In genomic region chr5:54719384-54720306, GRCh38 we compare ENCODE assay signal across 10 cellular contexts.
DNase-seq lines count a peak whose midpoint lies in the region; ATAC-seq and TF ChIP-seq lines count a peak whose summit lies in the region.
"Had no signal": no experiment of that assay in that cellular context is flagged by ENCODE, and none has a peak within 500 bp of the region (broad histone marks: within the 10 kb centered on the region; RNA-seq: fewer than 3 reads in every experiment).

No MANE protein-coding gene starts in this region.

- H3K36me3 Mint-ChIP-seq in activated naive CD4-positive, alpha-beta T cell treated with anti-CD3 and anti-CD28 coated beads, Interleukin-2, amount 50 U/mL, for 72 hours: no peaks in the 10 kb centered on the region

- peak in 1 of 2 donors; percentile 8 for DNase-seq in activated naive CD4-positive, alpha-beta T cell treated with anti-CD3 and anti-CD28 coated beads, Interleukin-2, amount 50 U/mL, for 72 hours (ENCODE audit: low spot score in 2 of 2)
- no peak for DNase-seq in activated naive CD4-positive, alpha-beta T cell treated with anti-CD3 and anti-CD28 coated beads, Interleukin-2, amount 50 U/mL, for 16 hours
- peak; percentile 71 for DNase-seq in astrocyte of the cerebellum (ENCODE audit: low read depth)
- DNase-seq in right cardiac atrium: peak; percentile 45 to 81 (median 68)
- peak in 1 of 2 donors; percentile 70 for DNase-seq in tibial artery
- DNase-seq in SKM-1 treated with dmso at 0.1 percent for 144 hours (lab: John Stamatoyannopoulos, UW; ENCODE audit: unreplicated experiment): no peak
- DNase-seq in DMS79 (lab: John Stamatoyannopoulos, UW): no peak
- DNase-seq in SK-N-DZ (ENCODE audit: low spot score): no peak
- DNase-seq: activated naive CD4-positive, alpha-beta T cell had no signal

- in situ Hi-C loops in astrocyte of the cerebellum (cut with HindIII; ENCODE audit: low sequenced_read_pairs): no loop called here

- H3K27ac Mint-ChIP-seq in activated naive CD4-positive, alpha-beta T cell treated with anti-CD3 and anti-CD28 coated beads, Interleukin-2, amount 50 U/mL, for 72 hours: no peak overlapping the region

- WGBS in right cardiac atrium: 35% methylated on average over 7 of the region's 7 CpGs

- no peak overlapping the region for H3K4me3 ChIP-seq in astrocyte of the cerebellum (ENCODE audit: low read depth, low read length)
- no peak overlapping the region for H3K4me3 ChIP-seq in right cardiac atrium (ENCODE audit: low read length)
- H3K4me3 ChIP-seq in tibial artery: no peak overlapping the region

- H3K9me3 Mint-ChIP-seq in activated naive CD4-positive, alpha-beta T cell treated with anti-CD3 and anti-CD28 coated beads, Interleukin-2, amount 50 U/mL, for 72 hours: peaks cover 4 to 6% of the 10 kb centered on the region in 2 donors

- H3K4me1 ChIP-seq in right cardiac atrium (ENCODE audit: control insufficient read depth, insufficient read depth, low read length): peaks cover 9% of the 10 kb centered on the region
- H3K4me1 ChIP-seq in tibial artery: peaks cover 0 to 56% (median 19%) of the 10 kb centered on the region in 4 donors

- H3K36me3 ChIP-seq in tibial artery: no peaks in the 10 kb centered on the region

- H3K27me3 ChIP-seq in right cardiac atrium (ENCODE audit: control insufficient read depth, insufficient read depth): no peaks in the 10 kb centered on the region
- H3K27me3 ChIP-seq in tibial artery: no peaks in the 10 kb centered on the region

- TF ChIP-seq CTCF in astrocyte of the cerebellum (IDR thresholded peaks at IDR 0.05; ENCODE audit: low read depth, low read length, missing control alignments) (no peak), tibial artery (IDR thresholded peaks at IDR 0.05) (no peak)

- ATAC-seq in activated naive CD4-positive, alpha-beta T cell treated with anti-CD3 and anti-CD28 coated beads, Interleukin-2, amount 50 U/mL, for 72 hours: peak; percentile 65 to 76
- peak; percentile 76 to 80 for ATAC-seq in right cardiac atrium
- ATAC-seq: Panc1 had no signal

- H3K9me3 ChIP-seq in right cardiac atrium (ENCODE audit: control insufficient read depth, low read length): no peaks in the 10 kb centered on the region
- no peaks in the 10 kb centered on the region for H3K9me3 ChIP-seq in tibial artery

- intact Hi-C loops in right cardiac atrium (cut with DNase I) (no loop called here), tibial artery (cut with DNase I; ENCODE audit: low total_unique reads) (no loop called here)

- H3K27ac ChIP-seq in right cardiac atrium (ENCODE audit: low read length) (peak overlapping the region; percentile 36), tibial artery (peak overlapping the region; percentile 72 to 74)

Comparison
In these comparisons a context has a peak if more than half of its experiments do, and no peak if none do; other contexts are left out.
1. DNase-seq: peak in astrocyte of the cerebellum (single experiment) and right cardiac atrium (3 of 3); none in activated naive CD4-positive, alpha-beta T cell treated with anti-CD3 and anti-CD28 coated beads, Interleukin-2, amount 50 U/mL, for 16 hours (single experiment), SKM-1 treated with dmso at 0.1 percent for 144 hours (single experiment), DMS79 (single experiment) and SK-N-DZ (single experiment).